ENCODE assay signal across 6 cellular contexts in the genomic region with DNA sequence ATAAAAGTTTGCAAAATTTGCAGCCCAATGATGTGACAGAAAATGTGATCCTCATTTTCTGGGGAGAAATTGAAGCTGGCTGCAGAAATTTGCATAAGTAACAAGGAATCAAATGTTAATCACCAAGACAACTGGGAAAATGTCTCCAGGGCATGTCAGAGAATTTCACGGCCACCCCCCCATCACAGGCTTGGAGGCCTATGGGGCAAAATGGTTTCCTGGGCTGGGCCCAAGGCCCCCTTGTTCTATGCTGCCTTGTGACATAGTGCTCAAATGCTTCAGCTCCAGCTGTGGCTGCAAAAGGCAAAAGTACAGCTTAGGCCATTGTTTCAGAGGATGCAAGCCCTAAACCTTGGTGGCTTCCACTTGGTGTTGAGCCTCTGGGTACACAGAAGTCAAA.
"Had no signal": no experiment of that assay in that cellular context is flagged by ENCODE, and none has a peak within 500 bp of the region (broad histone marks: within the 10 kb centered on the region; RNA-seq: fewer than 3 reads in every experiment).

No MANE protein-coding gene starts in this region.

- DNase-seq: IMR-90, KBM-7, KG1 had no signal

- H3K4me3 ChIP-seq: K562 had no signal

- H3K27ac ChIP-seq: HL-60, KMS-11 had no signal
